In the genomic region with DNA sequence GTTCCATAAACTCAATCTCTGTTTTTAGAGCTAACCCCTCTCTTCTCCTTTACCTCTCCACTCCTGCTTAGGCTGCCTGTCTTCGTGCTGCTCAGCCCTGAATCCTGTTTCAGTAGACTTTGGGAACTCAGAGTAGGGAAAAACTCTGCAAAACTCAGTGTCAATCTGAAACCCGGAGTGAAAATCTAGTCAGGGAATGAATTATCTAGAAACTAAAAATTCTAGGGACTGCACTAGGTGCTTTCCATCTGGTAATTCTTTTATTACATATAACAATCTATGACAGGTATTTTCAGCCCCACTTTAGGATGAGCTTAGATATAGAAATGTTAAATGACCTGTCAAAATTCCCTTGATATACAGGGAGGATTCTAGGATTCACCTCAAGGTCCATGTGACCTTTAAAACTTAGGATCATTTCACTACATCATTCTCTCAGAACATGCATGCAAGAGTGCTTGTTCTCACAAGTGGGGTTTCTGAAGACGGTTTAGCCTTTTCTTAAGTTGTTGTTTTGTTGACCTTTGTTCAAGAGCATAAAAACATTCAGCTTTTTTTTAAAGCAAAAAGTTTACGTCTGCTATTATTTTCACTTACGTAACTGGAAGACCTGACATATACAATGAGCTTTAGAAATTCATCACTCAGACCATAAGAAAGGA, we compare ENCODE assay signal across 1 cellular context.
A peak's percentile ranks its signal among the peaks of the same experiment; 100 is the strongest.
TF ChIP-seq lines count a peak whose summit lies in the region.

No MANE protein-coding gene starts in this region.

TF ChIP-seq in GM12878, 131 proteins besides CTCF, POLR2A, EP300 and RAD21 (continued from another document):
- TF ChIP-seq, protein P1, sequence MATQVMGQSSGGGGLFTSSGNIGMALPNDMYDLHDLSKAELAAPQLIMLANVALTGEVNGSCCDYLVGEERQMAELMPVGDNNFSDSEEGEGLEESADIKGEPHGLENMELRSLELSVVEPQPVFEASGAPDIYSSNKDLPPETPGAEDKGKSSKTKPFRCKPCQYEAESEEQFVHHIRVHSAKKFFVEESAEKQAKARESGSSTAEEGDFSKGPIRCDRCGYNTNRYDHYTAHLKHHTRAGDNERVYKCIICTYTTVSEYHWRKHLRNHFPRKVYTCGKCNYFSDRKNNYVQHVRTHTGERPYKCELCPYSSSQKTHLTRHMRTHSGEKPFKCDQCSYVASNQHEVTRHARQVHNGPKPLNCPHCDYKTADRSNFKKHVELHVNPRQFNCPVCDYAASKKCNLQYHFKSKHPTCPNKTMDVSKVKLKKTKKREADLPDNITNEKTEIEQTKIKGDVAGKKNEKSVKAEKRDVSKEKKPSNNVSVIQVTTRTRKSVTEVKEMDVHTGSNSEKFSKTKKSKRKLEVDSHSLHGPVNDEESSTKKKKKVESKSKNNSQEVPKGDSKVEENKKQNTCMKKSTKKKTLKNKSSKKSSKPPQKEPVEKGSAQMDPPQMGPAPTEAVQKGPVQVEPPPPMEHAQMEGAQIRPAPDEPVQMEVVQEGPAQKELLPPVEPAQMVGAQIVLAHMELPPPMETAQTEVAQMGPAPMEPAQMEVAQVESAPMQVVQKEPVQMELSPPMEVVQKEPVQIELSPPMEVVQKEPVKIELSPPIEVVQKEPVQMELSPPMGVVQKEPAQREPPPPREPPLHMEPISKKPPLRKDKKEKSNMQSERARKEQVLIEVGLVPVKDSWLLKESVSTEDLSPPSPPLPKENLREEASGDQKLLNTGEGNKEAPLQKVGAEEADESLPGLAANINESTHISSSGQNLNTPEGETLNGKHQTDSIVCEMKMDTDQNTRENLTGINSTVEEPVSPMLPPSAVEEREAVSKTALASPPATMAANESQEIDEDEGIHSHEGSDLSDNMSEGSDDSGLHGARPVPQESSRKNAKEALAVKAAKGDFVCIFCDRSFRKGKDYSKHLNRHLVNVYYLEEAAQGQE (IDR thresholded peaks at IDR 0.05; ENCODE audit: low read depth, low read length), result no peak
- TF ChIP-seq, protein P2, sequence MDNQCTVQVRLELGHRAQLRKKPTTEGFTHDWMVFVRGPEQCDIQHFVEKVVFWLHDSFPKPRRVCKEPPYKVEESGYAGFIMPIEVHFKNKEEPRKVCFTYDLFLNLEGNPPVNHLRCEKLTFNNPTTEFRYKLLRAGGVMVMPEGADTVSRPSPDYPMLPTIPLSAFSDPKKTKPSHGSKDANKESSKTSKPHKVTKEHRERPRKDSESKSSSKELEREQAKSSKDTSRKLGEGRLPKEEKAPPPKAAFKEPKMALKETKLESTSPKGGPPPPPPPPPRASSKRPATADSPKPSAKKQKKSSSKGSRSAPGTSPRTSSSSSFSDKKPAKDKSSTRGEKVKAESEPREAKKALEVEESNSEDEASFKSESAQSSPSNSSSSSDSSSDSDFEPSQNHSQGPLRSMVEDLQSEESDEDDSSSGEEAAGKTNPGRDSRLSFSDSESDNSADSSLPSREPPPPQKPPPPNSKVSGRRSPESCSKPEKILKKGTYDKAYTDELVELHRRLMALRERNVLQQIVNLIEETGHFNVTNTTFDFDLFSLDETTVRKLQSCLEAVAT (IDR thresholded peaks at IDR 0.05), result no peak
- no peak for TF ChIP-seq SMAD1 (IDR thresholded peaks at IDR 0.05; ENCODE audit: low read depth, partially characterized antibody)
- 0 out of 2 replicates have a peak, but pooled peaks have one; percentile 29 for TF ChIP-seq CBX5 (IDR thresholded peaks at IDR 0.05; ENCODE audit: low read depth)
- TF ChIP-seq IKZF1 (conservative IDR thresholded peaks at IDR 0.05), result peak; percentile 41; the same call in 1 of the 2 replicates
- TF ChIP-seq, protein P3, sequence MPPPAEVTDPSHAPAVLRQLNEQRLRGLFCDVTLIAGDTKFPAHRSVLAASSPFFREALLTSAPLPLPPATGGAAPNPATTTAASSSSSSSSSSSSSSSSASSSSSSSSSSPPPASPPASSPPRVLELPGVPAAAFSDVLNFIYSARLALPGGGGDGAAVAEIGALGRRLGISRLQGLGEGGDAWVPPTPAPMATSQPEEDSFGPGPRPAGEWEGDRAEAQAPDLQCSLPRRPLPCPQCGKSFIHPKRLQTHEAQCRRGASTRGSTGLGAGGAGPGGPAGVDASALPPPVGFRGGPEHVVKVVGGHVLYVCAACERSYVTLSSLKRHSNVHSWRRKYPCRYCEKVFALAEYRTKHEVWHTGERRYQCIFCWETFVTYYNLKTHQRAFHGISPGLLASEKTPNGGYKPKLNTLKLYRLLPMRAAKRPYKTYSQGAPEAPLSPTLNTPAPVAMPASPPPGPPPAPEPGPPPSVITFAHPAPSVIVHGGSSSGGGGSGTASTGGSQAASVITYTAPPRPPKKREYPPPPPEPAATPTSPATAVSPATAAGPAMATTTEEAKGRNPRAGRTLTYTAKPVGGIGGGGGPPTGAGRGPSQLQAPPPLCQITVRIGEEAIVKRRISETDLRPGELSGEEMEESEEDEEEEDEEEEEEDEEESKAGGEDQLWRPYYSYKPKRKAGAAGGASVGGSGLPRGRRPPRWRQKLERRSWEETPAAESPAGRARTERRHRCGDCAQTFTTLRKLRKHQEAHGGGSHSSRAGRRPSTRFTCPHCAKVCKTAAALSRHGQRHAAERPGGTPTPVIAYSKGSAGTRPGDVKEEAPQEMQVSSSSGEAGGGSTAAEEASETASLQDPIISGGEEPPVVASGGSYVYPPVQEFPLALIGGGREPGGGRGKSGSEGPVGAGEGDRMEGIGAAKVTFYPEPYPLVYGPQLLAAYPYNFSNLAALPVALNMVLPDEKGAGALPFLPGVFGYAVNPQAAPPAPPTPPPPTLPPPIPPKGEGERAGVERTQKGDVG (CRISPR knock-in tag; IDR thresholded peaks at IDR 0.05), result no peak
- TF ChIP-seq GATAD2B (conservative IDR thresholded peaks at IDR 0.05; ENCODE audit: low read depth), result no peak
- TF ChIP-seq ZNF217 (IDR thresholded peaks at IDR 0.05), result no peak
- TF ChIP-seq SRF (IDR thresholded peaks at IDR 0.05; ENCODE audit: low read depth in 2 of 2, low read length in 2 of 2), result no peak
- TF ChIP-seq, protein P4, sequence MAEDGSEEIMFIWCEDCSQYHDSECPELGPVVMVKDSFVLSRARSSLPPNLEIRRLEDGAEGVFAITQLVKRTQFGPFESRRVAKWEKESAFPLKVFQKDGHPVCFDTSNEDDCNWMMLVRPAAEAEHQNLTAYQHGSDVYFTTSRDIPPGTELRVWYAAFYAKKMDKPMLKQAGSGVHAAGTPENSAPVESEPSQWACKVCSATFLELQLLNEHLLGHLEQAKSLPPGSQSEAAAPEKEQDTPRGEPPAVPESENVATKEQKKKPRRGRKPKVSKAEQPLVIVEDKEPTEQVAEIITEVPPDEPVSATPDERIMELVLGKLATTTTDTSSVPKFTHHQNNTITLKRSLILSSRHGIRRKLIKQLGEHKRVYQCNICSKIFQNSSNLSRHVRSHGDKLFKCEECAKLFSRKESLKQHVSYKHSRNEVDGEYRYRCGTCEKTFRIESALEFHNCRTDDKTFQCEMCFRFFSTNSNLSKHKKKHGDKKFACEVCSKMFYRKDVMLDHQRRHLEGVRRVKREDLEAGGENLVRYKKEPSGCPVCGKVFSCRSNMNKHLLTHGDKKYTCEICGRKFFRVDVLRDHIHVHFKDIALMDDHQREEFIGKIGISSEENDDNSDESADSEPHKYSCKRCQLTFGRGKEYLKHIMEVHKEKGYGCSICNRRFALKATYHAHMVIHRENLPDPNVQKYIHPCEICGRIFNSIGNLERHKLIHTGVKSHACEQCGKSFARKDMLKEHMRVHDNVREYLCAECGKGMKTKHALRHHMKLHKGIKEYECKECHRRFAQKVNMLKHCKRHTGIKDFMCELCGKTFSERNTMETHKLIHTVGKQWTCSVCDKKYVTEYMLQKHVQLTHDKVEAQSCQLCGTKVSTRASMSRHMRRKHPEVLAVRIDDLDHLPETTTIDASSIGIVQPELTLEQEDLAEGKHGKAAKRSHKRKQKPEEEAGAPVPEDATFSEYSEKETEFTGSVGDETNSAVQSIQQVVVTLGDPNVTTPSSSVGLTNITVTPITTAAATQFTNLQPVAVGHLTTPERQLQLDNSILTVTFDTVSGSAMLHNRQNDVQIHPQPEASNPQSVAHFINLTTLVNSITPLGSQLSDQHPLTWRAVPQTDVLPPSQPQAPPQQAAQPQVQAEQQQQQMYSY (CRISPR knock-in tag; IDR thresholded peaks at IDR 0.05), result no peak
- no peak for TF ChIP-seq SREBF1 (IDR thresholded peaks at IDR 0.05; ENCODE audit: low read length)
- TF ChIP-seq SMC3 (IDR thresholded peaks at IDR 0.05; ENCODE audit: borderline replicate concordance, low read length), result no peak
- TF ChIP-seq ZBED1 (IDR thresholded peaks at IDR 0.05; ENCODE audit: borderline replicate concordance), result no peak
- TF ChIP-seq PML (IDR thresholded peaks at IDR 0.05; ENCODE audit: low read length), result no peak
- TF ChIP-seq TAF1 (IDR thresholded peaks at IDR 0.05; ENCODE audit: borderline replicate concordance, low read depth, low read length), result no peak
- TF ChIP-seq CEBPB (IDR thresholded peaks at IDR 0.05; ENCODE audit: borderline replicate concordance in 1 of 2, low read depth in 2 of 2, low read length in 2 of 2), result no peak
- 0 out of 2 replicates have a peak, but pooled peaks have one; percentile 27 for TF ChIP-seq RELB (IDR thresholded peaks at IDR 0.05; ENCODE audit: low read depth)
- no peak for TF ChIP-seq LARP7 (IDR thresholded peaks at IDR 0.05)
- TF ChIP-seq BACH1 (IDR thresholded peaks at IDR 0.05; ENCODE audit: borderline replicate concordance), result no peak
- TF ChIP-seq, protein P5, sequence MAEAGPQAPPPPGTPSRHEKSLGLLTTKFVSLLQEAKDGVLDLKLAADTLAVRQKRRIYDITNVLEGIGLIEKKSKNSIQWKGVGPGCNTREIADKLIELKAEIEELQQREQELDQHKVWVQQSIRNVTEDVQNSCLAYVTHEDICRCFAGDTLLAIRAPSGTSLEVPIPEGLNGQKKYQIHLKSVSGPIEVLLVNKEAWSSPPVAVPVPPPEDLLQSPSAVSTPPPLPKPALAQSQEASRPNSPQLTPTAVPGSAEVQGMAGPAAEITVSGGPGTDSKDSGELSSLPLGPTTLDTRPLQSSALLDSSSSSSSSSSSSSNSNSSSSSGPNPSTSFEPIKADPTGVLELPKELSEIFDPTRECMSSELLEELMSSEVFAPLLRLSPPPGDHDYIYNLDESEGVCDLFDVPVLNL (IDR thresholded peaks at IDR 0.05; ENCODE audit: low read depth, low read length), result no peak
- TF ChIP-seq EED (IDR thresholded peaks at IDR 0.05; ENCODE audit: low read depth), result peak; percentile 85
- TF ChIP-seq HDAC2 (IDR thresholded peaks at IDR 0.05), result no peak
- 0 out of 2 replicates have a peak, but pooled peaks have one; percentile 15 for TF ChIP-seq NR2F1 (conservative IDR thresholded peaks at IDR 0.05)
- TF ChIP-seq USF1 (IDR thresholded peaks at IDR 0.05; ENCODE audit: borderline replicate concordance, extremely low read length, insufficient read depth, low read depth, low read length), result no peak
- no peak for TF ChIP-seq ATF7 (IDR thresholded peaks at IDR 0.05; ENCODE audit: low read depth)
- TF ChIP-seq PAX8 (IDR thresholded peaks at IDR 0.05), result no peak
- no peak for TF ChIP-seq POU2F2 (IDR thresholded peaks at IDR 0.05; ENCODE audit: borderline replicate concordance, low read depth, low read length)
- no peak for TF ChIP-seq PAX5 (IDR thresholded peaks at IDR 0.05; ENCODE audit: borderline replicate concordance, low read depth, low read length)
- TF ChIP-seq BHLHE40 (IDR thresholded peaks at IDR 0.05; ENCODE audit: borderline replicate concordance in 1 of 2, low read depth in 2 of 2, low read length in 1 of 2), result no peak
- TF ChIP-seq SIN3A (IDR thresholded peaks at IDR 0.05; ENCODE audit: low read depth, low read length), result no peak
- no peak for TF ChIP-seq SP1 (IDR thresholded peaks at IDR 0.05; ENCODE audit: low read depth, low read length)
- no peak for TF ChIP-seq CHD1 (IDR thresholded peaks at IDR 0.05; ENCODE audit: low read depth, low read length)
- no peak for TF ChIP-seq CHD4 (IDR thresholded peaks at IDR 0.05)
